ENCODE assay signal across 10 cellular contexts in the genomic region with DNA sequence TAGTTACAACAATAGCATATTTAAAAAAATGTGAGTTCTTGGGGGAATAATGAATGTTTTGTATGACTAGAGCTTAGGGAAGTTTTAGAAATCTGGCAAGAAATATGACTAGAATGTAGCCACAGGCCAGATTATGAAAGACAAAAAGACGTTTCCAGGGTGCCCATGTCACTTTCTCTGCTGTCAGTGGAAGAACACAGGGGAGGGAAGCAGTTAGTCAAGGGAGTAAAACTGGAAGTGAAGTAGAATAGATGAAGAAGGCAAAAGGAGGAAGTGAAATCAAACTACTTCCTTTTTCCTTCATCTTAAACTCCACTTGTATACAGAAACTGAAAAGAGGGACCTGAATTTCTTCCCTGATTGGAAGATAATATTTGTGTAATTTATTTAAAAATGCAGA.
A peak's percentile ranks its signal among the peaks of the same experiment; 100 is the strongest.
DNase-seq lines count a peak whose midpoint lies in the region; ATAC-seq and TF ChIP-seq lines count a peak whose summit lies in the region.
"Had no signal": no experiment of that assay in that cellular context is flagged by ENCODE, and none has a peak within 500 bp of the region (broad histone marks: within the 10 kb centered on the region; RNA-seq: fewer than 3 reads in every experiment).

No MANE protein-coding gene starts in this region.

- no peaks in the 10 kb centered on the region for H3K27me3 ChIP-seq in gastroesophageal sphincter
- H3K27me3 ChIP-seq in PC-9 (ENCODE audit: insufficient read depth, low read depth) = no peaks in the 10 kb centered on the region
- H3K27me3 ChIP-seq in testis = no peaks in the 10 kb centered on the region

- no peaks in the 10 kb centered on the region for H3F3A ChIP-seq in PC-9 (ENCODE audit: insufficient read depth, low read depth)

- H3K27ac ChIP-seq in gastroesophageal sphincter = no peak overlapping the region
- H3K27ac ChIP-seq in PC-9 = no peak overlapping the region
- H3K27ac ChIP-seq in testis = no peak overlapping the region

- H3K27me3 Mint-ChIP-seq in IgD-negative memory B cell = no peaks in the 10 kb centered on the region
- H3K27me3 Mint-ChIP-seq in activated naive CD8-positive, alpha-beta T cell treated with anti-CD3 and anti-CD28 coated beads for 36 hours = no peaks in the 10 kb centered on the region

- H3K4me3 ChIP-seq in gastroesophageal sphincter (no peak overlapping the region), PC-9 (no peak overlapping the region), testis (no peak overlapping the region)

- H3K9me3 ChIP-seq in gastroesophageal sphincter = peaks cover 0 to 10% (median 0%) of the 10 kb centered on the region in 3 donors
- peaks cover 7% of the 10 kb centered on the region; the same call in 1 of the 2 replicates for H3K9me3 ChIP-seq in PC-9 (ENCODE audit: insufficient read depth, low read depth)
- no peaks in the 10 kb centered on the region for H3K9me3 ChIP-seq in testis

- ATAC-seq in GM21529 (IDR thresholded peaks at IDR 0.05; ENCODE audit: unreplicated experiment) (peak; percentile 97), gastroesophageal sphincter (peak; percentile 62)

- POLR2A ChIA-PET in PC-9 (lab: Charles Lee; ENCODE audit: unreplicated experiment) = interaction anchor here (0.6 kb wide), 1 partner anchor 23 kb away, joined by 5 read pairs; no protein-coding TSS in a partner anchor

- no peaks in the 10 kb centered on the region for H3K79me2 ChIP-seq in PC-9 (ENCODE audit: low read depth)

- TF ChIP-seq POLR2A in gastroesophageal sphincter (IDR thresholded peaks at IDR 0.05) (no peak), testis (IDR thresholded peaks at IDR 0.05) (no peak)

- BruUV-seq in PC-9 (replicated peaks; lab: Mats Ljungman, UMichigan) = no TSS peak

- WGBS in gastroesophageal sphincter (ENCODE audit: low coverage in 1 of 2), 2 donors = 9 to 25% methylated on average over 1 of the region's 1 CpG
- 28 to 34% methylated on average over 1 of the region's 1 CpG for WGBS in testis, 2 donors

- H3K36me3 Mint-ChIP-seq in IgD-negative memory B cell = peaks cover 5% of the 10 kb centered on the region
- peaks cover 7% of the 10 kb centered on the region for H3K36me3 Mint-ChIP-seq in activated naive CD8-positive, alpha-beta T cell treated with anti-CD3 and anti-CD28 coated beads for 36 hours

- peak; percentile 32 for DNase-seq in GM03348 (ENCODE audit: low spot score)
- no peak for DNase-seq in effector CD4-positive, alpha-beta T cell
- DNase-seq in PC-9 = no peak
- no peak for DNase-seq in activated naive CD8-positive, alpha-beta T cell treated with anti-CD3 and anti-CD28 coated beads for 36 hours
- no peak for DNase-seq in testis
- DNase-seq: DND-41, NCI-H1930 had no signal

- no peak for TF ChIP-seq EP300 in gastroesophageal sphincter (IDR thresholded peaks at IDR 0.05)

- CTCF ChIA-PET in PC-9 (lab: Charles Lee) = no interaction called here

- H3K36me3 ChIP-seq in gastroesophageal sphincter (no peaks in the 10 kb centered on the region), PC-9 (ENCODE audit: low read depth) (no peaks in the 10 kb centered on the region), testis (ENCODE audit: low read depth, missing control alignments) (no peaks in the 10 kb centered on the region)

- H2AFZ ChIP-seq in PC-9 = no peak overlapping the region

- H3K9me2 ChIP-seq in PC-9 (ENCODE audit: insufficient read depth) = no peaks in the 10 kb centered on the region

- peaks cover 16 to 28% (median 17%) of the 10 kb centered on the region in 3 donors for H3K4me1 Mint-ChIP-seq in IgD-negative memory B cell
- H3K4me1 Mint-ChIP-seq in activated naive CD8-positive, alpha-beta T cell treated with anti-CD3 and anti-CD28 coated beads for 36 hours = no peaks in the 10 kb centered on the region

- H4K20me1 ChIP-seq in PC-9 (ENCODE audit: insufficient read depth) = no peaks in the 10 kb centered on the region

- H3K4me1 ChIP-seq in gastroesophageal sphincter (no peaks in the 10 kb centered on the region), PC-9 (replicated peaks; ENCODE audit: insufficient read depth) (no peaks in the 10 kb centered on the region), testis (no peaks in the 10 kb centered on the region)

- no peak for TF ChIP-seq CTCF in gastroesophageal sphincter (IDR thresholded peaks at IDR 0.05)
- no peak for TF ChIP-seq CTCF in PC-9 (conservative IDR thresholded peaks at IDR 0.05)
- TF ChIP-seq CTCF in testis (IDR thresholded peaks at IDR 0.05) = no peak

- H3K4me3 Mint-ChIP-seq in IgD-negative memory B cell = peak overlapping the region in 3 of 4 donors; percentile 0 to 85 (median 59)
- H3K4me3 Mint-ChIP-seq in activated naive CD8-positive, alpha-beta T cell treated with anti-CD3 and anti-CD28 coated beads for 36 hours = no peak overlapping the region

- H3K27ac Mint-ChIP-seq in IgD-negative memory B cell = peak overlapping the region; percentile 3 to 35 (median 4)
- no peak overlapping the region for H3K27ac Mint-ChIP-seq in activated naive CD8-positive, alpha-beta T cell treated with anti-CD3 and anti-CD28 coated beads for 36 hours

- H3K9me3 Mint-ChIP-seq in IgD-negative memory B cell = peaks cover 0 to 7% (median 0%) of the 10 kb centered on the region in 3 donors
- H3K9me3 Mint-ChIP-seq in activated naive CD8-positive, alpha-beta T cell treated with anti-CD3 and anti-CD28 coated beads for 36 hours = peaks cover 9% of the 10 kb centered on the region

- H3K4me2 ChIP-seq in PC-9 = no peak overlapping the region

- intact Hi-C loops in PC-9 (cut with micrococcal nuclease; ENCODE audit: unreplicated experiment) = no loop called here
- intact Hi-C loops in testis (cut with DNase I; ENCODE audit: low total_unique reads) = no loop called here
